ENCODE assay signal across 2 cellular contexts in the genomic region with DNA sequence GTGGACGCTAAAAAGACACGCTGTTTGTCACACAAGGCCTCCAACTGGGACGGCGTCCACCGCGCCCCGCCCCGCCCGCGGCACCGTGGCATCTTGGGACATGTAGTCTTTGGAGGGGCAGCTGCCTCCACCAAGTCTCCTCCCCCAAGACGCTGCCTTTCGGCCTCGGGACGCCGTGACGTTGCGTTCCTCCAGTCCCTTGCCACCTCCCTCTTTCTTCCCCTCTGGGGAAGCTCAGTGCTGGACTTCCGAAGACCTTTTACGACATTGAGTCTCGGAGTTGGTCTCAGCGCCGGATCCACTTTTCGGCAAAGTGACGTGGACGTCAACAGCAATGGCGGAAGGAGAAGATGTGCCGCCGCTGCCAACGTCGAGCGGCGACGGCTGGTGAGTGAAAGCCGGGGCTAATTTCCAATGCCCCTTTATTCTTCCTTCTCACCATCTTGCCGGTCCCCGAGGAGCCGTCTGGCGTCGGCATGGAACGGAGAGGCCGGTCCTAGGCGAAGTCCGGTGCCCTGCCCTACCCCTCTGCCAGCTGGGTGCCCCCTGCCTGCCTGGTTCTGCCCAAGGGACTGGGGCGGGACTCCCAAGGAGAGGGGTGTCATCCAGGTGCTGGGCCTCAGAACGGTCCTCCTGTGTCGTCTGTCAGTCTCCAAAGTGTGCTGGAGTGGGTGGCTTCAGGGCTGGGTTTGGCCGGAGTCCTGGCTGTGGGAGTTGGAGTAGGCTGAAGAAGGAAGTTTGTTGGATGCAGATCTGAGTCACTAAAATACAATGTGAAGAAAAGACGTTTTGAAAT.
TF ChIP-seq lines count a peak whose summit lies in the region.

A gene (plus strand): TSS at position 308 of the 796 bp plus-strand sequence. CDS start 27 bp downstream, at position 335.

TF ChIP-seq in HEK293, 187 proteins besides CTCF, POLR2A, EP300 and RAD21 (continued from another document and continues in another):
- TF ChIP-seq ZNF366 (tag by site-specific recombination; conservative IDR thresholded peaks at IDR 0.05) (peak; percentile 95), FEZF1 (tag by site-specific recombination; IDR thresholded peaks at IDR 0.05) (peak; percentile 82), ZNF184 (tag by site-specific recombination; IDR thresholded peaks at IDR 0.05) (no peak), ZNF600 (tag by site-specific recombination; IDR thresholded peaks at IDR 0.05) (peak; percentile 57), KLF8 (tag by site-specific recombination; IDR thresholded peaks at IDR 0.05) (peak; percentile 62), ZNF777 (tag by site-specific recombination; IDR thresholded peaks at IDR 0.05; ENCODE audit: borderline replicate concordance) (peak; percentile 93), ZNF335 (tag by site-specific recombination; conservative IDR thresholded peaks at IDR 0.05) (peak; percentile 94), ZNF341 (tag by site-specific recombination; IDR thresholded peaks at IDR 0.05; ENCODE audit: low read depth) (peak; percentile 67), ZXDB (tag by site-specific recombination; IDR thresholded peaks at IDR 0.05) (peak; percentile 49), KLF16 (tag by site-specific recombination; IDR thresholded peaks at IDR 0.05) (no peak), WT1 (tag by site-specific recombination; IDR thresholded peaks at IDR 0.05) (no peak), MZF1 (tag by site-specific recombination; IDR thresholded peaks at IDR 0.05; ENCODE audit: borderline replicate concordance) (0 out of 2 replicates have a peak, but pooled peaks have one; percentile 56), ZNF596 (tag by site-specific recombination; IDR thresholded peaks at IDR 0.05) (no peak), ZFHX2 (tag by site-specific recombination; conservative IDR thresholded peaks at IDR 0.05) (peak; percentile 88), YY1 (tag by site-specific recombination; IDR thresholded peaks at IDR 0.05) (peak; percentile 77; the same call in 1 of the 2 replicates), ZNF423 (tag by site-specific recombination; IDR thresholded peaks at IDR 0.05) (peak; percentile 40; the same call in 1 of the 2 replicates), EGR2 (tag by site-specific recombination; IDR thresholded peaks at IDR 0.05; ENCODE audit: low read depth) (peak; percentile 73), ZEB2 (tag by site-specific recombination; IDR thresholded peaks at IDR 0.05) (0 out of 2 replicates have a peak, but pooled peaks have one; percentile 18), SP2 (tag by site-specific recombination; IDR thresholded peaks at IDR 0.05) (peak; percentile 45)
- TF ChIP-seq, protein P1, sequence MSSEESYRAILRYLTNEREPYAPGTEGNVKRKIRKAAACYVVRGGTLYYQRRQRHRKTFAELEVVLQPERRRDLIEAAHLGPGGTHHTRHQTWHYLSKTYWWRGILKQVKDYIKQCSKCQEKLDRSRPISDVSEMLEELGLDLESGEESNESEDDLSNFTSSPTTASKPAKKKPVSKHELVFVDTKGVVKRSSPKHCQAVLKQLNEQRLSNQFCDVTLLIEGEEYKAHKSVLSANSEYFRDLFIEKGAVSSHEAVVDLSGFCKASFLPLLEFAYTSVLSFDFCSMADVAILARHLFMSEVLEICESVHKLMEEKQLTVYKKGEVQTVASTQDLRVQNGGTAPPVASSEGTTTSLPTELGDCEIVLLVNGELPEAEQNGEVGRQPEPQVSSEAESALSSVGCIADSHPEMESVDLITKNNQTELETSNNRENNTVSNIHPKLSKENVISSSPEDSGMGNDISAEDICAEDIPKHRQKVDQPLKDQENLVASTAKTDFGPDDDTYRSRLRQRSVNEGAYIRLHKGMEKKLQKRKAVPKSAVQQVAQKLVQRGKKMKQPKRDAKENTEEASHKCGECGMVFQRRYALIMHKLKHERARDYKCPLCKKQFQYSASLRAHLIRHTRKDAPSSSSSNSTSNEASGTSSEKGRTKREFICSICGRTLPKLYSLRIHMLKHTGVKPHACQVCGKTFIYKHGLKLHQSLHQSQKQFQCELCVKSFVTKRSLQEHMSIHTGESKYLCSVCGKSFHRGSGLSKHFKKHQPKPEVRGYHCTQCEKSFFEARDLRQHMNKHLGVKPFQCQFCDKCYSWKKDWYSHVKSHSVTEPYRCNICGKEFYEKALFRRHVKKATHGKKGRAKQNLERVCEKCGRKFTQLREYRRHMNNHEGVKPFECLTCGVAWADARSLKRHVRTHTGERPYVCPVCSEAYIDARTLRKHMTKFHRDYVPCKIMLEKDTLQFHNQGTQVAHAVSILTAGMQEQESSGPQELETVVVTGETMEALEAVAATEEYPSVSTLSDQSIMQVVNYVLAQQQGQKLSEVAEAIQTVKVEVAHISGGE (tag by site-specific recombination; conservative IDR thresholded peaks at IDR 0.05; ENCODE audit: low read depth) = peak; percentile 86
- TF ChIP-seq, protein P2, sequence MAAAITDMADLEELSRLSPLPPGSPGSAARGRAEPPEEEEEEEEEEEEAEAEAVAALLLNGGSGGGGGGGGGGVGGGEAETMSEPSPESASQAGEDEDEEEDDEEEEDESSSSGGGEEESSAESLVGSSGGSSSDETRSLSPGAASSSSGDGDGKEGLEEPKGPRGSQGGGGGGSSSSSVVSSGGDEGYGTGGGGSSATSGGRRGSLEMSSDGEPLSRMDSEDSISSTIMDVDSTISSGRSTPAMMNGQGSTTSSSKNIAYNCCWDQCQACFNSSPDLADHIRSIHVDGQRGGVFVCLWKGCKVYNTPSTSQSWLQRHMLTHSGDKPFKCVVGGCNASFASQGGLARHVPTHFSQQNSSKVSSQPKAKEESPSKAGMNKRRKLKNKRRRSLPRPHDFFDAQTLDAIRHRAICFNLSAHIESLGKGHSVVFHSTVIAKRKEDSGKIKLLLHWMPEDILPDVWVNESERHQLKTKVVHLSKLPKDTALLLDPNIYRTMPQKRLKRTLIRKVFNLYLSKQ (tag by site-specific recombination; IDR thresholded peaks at IDR 0.05; ENCODE audit: borderline replicate concordance) = no peak
- TF ChIP-seq, protein P3, sequence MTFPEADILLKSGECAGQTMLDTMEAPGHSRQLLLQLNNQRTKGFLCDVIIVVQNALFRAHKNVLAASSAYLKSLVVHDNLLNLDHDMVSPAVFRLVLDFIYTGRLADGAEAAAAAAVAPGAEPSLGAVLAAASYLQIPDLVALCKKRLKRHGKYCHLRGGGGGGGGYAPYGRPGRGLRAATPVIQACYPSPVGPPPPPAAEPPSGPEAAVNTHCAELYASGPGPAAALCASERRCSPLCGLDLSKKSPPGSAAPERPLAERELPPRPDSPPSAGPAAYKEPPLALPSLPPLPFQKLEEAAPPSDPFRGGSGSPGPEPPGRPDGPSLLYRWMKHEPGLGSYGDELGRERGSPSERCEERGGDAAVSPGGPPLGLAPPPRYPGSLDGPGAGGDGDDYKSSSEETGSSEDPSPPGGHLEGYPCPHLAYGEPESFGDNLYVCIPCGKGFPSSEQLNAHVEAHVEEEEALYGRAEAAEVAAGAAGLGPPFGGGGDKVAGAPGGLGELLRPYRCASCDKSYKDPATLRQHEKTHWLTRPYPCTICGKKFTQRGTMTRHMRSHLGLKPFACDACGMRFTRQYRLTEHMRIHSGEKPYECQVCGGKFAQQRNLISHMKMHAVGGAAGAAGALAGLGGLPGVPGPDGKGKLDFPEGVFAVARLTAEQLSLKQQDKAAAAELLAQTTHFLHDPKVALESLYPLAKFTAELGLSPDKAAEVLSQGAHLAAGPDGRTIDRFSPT (tag by site-specific recombination; IDR thresholded peaks at IDR 0.05) = peak; percentile 100

TF ChIP-seq in neural cell, 6 proteins besides CTCF, POLR2A, EP300 and RAD21 (continued from another document):
- TF ChIP-seq MXI1 (conservative IDR thresholded peaks at IDR 0.05; ENCODE audit: poor library complexity, severe bottlenecking) = peak; percentile 71
- no peak for TF ChIP-seq EZH2 (IDR thresholded peaks at IDR 0.05; ENCODE audit: borderline replicate concordance, insufficient read depth, low read length, poor library complexity, severe bottlenecking)
- peak; percentile 96 for TF ChIP-seq TAF1 (IDR thresholded peaks at IDR 0.05; ENCODE audit: low read depth)
- no peak for TF ChIP-seq SMC3 (conservative IDR thresholded peaks at IDR 0.05; ENCODE audit: poor library complexity)
